ENCODE assay signal across 8 cellular contexts in genomic region chr7:153402721-153403541, GRCh38.
"Had no signal": no experiment of that assay in that cellular context is flagged by ENCODE, and none has a peak within 500 bp of the region (broad histone marks: within the 10 kb centered on the region; RNA-seq: fewer than 3 reads in every experiment).

No MANE protein-coding gene starts in this region.

- DNase-seq: GDM1, GF-D8 had no signal

- H3K4me3 ChIP-seq: GM12878 had no signal

- ATAC-seq: GM12878 had no signal

- FAIRE-seq: G401.6, GM12878, GM12891, GM12892, GM18507, GM19239 had no signal
